ENCODE assay signal across 15 cellular contexts in the genomic region with DNA sequence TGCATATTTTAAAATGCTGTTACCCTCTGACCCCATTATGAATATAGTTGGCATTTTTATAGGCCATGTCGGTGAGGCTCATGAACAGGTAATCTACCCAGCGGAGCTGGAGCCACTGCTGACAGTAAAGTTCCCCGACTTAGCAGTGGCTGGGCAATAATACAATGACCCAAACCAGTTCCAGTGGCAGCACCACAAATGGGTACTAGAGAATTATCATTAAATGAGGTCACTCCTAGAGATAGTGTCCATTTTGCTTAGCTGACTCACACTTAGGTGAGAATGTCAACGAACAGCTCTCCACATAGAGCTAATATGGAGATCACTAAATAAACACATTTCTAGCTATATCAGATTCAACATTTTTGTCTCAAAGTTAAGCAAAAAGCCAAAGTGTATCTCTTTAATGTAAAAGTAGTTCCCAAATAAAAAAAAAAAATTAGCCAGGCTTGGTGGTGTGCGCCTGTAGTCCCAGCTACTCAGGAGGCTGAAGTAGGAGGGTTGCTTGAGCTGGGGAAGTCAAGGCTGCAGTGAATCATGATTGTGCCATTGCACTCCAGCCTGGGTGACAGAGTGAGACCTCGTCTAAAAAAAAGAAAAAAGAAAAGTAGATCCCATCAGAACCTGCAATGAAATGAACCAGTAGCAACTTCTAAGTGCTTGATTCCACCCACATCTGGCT. TPM values are rescaled to one million over a fixed set of nuclear protein-coding genes. Genes with fewer than 3 reads are reported as not detected.
DNase-seq lines count a peak whose midpoint lies in the region; ATAC-seq and TF ChIP-seq lines count a peak whose summit lies in the region.
"Had no signal": no experiment of that assay in that cellular context is flagged by ENCODE, and none has a peak within 500 bp of the region (broad histone marks: within the 10 kb centered on the region; RNA-seq: fewer than 3 reads in every experiment).

No MANE protein-coding gene starts in this region.

- 61 to 66% (median 63%) methylated on average over 6 of the region's 6 CpGs for WGBS in adrenal gland, 4 donors

- H3K36me3 Mint-ChIP-seq in Caco-2 (ENCODE audit: insufficient read depth, unreplicated experiment): peaks cover 55% of the 10 kb centered on the region

- H3K4me1 ChIP-seq in Caco-2: peaks cover 32% of the 10 kb centered on the region
- peaks cover 25 to 33% of the 10 kb centered on the region in 2 donors for H3K4me1 ChIP-seq in adrenal gland (replicated peaks in 1 of 2)
- peaks cover 0 to 43% of the 10 kb centered on the region in 2 donors for H3K4me1 ChIP-seq in right atrium auricular region
- peaks cover 22% of the 10 kb centered on the region for H3K4me1 ChIP-seq in skeletal muscle satellite cell (ENCODE audit: control insufficient read depth, insufficient read depth, low read length)

- no peaks in the 10 kb centered on the region for H3K27me3 ChIP-seq in Caco-2 (replicated peaks; ENCODE audit: control insufficient read depth, insufficient read depth, low read length)
- H3K27me3 ChIP-seq in adrenal gland: no peaks in the 10 kb centered on the region
- no peaks in the 10 kb centered on the region for H3K27me3 ChIP-seq in right atrium auricular region
- H3K27me3 ChIP-seq in skeletal muscle satellite cell (ENCODE audit: control insufficient read depth, insufficient read depth, low read length): no peaks in the 10 kb centered on the region
- H3K27me3 ChIP-seq: breast epithelium had no signal

- no peak overlapping the region for H3K4me3 Mint-ChIP-seq in Caco-2 (ENCODE audit: unreplicated experiment)
- H3K4me3 Mint-ChIP-seq: activated B cell treated with CpG ODN at 0.5 μM for 24 hours had no signal

- no TSS peak for BruUV-seq in Caco-2 (replicated peaks; lab: Mats Ljungman, UMichigan)

- TF ChIP-seq CTCF in Caco-2 (IDR thresholded peaks at IDR 0.05; ENCODE audit: insufficient read depth in 1 of 2, low read depth in 1 of 2, low read length in 1 of 2, severe bottlenecking in 1 of 2, unreplicated experiment in 1 of 2) (no peak), adrenal gland (IDR thresholded peaks at IDR 0.05) (no peak), right atrium auricular region (IDR thresholded peaks at IDR 0.05) (no peak)

- H3K4me3 ChIP-seq in Caco-2 (ENCODE audit: low read depth, low read length) (no peak overlapping the region), adrenal gland (peak overlapping the region in 1 of 4 donors; percentile 9), right atrium auricular region (no peak overlapping the region), skeletal muscle satellite cell (ENCODE audit: low read length) (no peak overlapping the region)
- H3K4me3 ChIP-seq: breast epithelium, MG63 had no signal

- H3K9me3 ChIP-seq in Caco-2 (no peaks in the 10 kb centered on the region), adrenal gland (replicated peaks in 1 of 3) (no peaks in the 10 kb centered on the region), right atrium auricular region (no peaks in the 10 kb centered on the region), skeletal muscle satellite cell (replicated peaks; ENCODE audit: low read length) (no peaks in the 10 kb centered on the region)
- H3K9me3 ChIP-seq: breast epithelium, MG63 had no signal

- peak overlapping the region; percentile 51 for H3K4me2 ChIP-seq in skeletal muscle satellite cell (ENCODE audit: low read length)

- CTCF ChIA-PET in Caco-2 (lab: Charles Lee): no interaction called here

- H3K4me1 Mint-ChIP-seq in Caco-2 (ENCODE audit: low read depth, unreplicated experiment): peaks cover 47% of the 10 kb centered on the region

- no peak overlapping the region for H3K9ac ChIP-seq in skeletal muscle satellite cell (ENCODE audit: low read depth, low read length)

- no peak for DNase-seq in Caco-2
- DNase-seq in adrenal gland: peak; percentile 34 to 65 (median 55)
- no peak for DNase-seq in right atrium auricular region (ENCODE audit: low spot score)
- DNase-seq in NK-92 (lab: John Stamatoyannopoulos, UW; ENCODE audit: unreplicated experiment): no peak
- no peak for DNase-seq in glomerular visceral epithelial cell (ENCODE audit: extremely low spot score)
- no peak for DNase-seq in AG20443 (ENCODE audit: low spot score)
- DNase-seq: activated B cell treated with CpG ODN at 0.5 μM for 24 hours; islet precursor cell; MG63; NCI-H1694 treated with DMSO at 0.1 percent for 48 hours; NCI-H524 treated with DMSO at 0.1 percent for 48 hours; stimulated activated CD4-positive, alpha-beta T cell treated with anti-CD3 and anti-CD28 coated beads, Interleukin-1b, Interleukin-23, amount 100 ng/mL, for 48 hours had no signal

- H3K9me3 Mint-ChIP-seq in Caco-2 (ENCODE audit: unreplicated experiment): no peaks in the 10 kb centered on the region
- H3K9me3 Mint-ChIP-seq: activated B cell treated with CpG ODN at 0.5 μM for 24 hours had no signal

- H3K27ac Mint-ChIP-seq in Caco-2 (ENCODE audit: unreplicated experiment): peak overlapping the region; percentile 30
- H3K27ac Mint-ChIP-seq: activated B cell treated with CpG ODN at 0.5 μM for 24 hours had no signal

- no peak for ATAC-seq in GM19397 (IDR thresholded peaks at IDR 0.05; ENCODE audit: unreplicated experiment)

- intact Hi-C loops in Caco-2 (cut with micrococcal nuclease; ENCODE audit: unreplicated experiment) (loop anchor here (10.0 kb wide), 1 partner anchor 355 kb away; no protein-coding TSS in a partner anchor), adrenal gland (cut with DNase I) (loop anchor here in 1 of 2 donors (10.0 kb wide), 1 partner anchor 55 kb away; no protein-coding TSS in a partner anchor)

- H3K27me3 Mint-ChIP-seq in Caco-2 (ENCODE audit: insufficient read depth, unreplicated experiment): no peaks in the 10 kb centered on the region
- H3K27me3 Mint-ChIP-seq: activated B cell treated with CpG ODN at 0.5 μM for 24 hours had no signal

- POLR2A ChIA-PET in Caco-2 (lab: Charles Lee): no interaction called here

- TF ChIP-seq POLR2A in adrenal gland (IDR thresholded peaks at IDR 0.05): peak in 1 of 2 donors; percentile 23

- H3K27ac ChIP-seq in adrenal gland: peak overlapping the region; percentile 58 to 79 (median 72)
- H3K27ac ChIP-seq in right atrium auricular region: peak overlapping the region; percentile 64 to 86

- 0 out of 2 replicates have a peak, but pooled peaks cover 3% of the 10 kb centered on the region for H3K36me3 ChIP-seq in Caco-2 (ENCODE audit: control insufficient read depth, insufficient read depth, low read length)
- no peaks in the 10 kb centered on the region for H3K36me3 ChIP-seq in adrenal gland (replicated peaks in 1 of 2)
- no peaks in the 10 kb centered on the region for H3K36me3 ChIP-seq in right atrium auricular region
- H3K36me3 ChIP-seq in skeletal muscle satellite cell (ENCODE audit: insufficient read depth, low read length): no peaks in the 10 kb centered on the region
- H3K36me3 ChIP-seq: breast epithelium, MG63 had no signal

RNA-seq across cellular contexts. Expression of gene MYO1D, which starts 7.4 kb away (rescaled TPM):
- total RNA-seq in Caco-2 (2022): 193 and 206 TPM in 2 replicates
- total RNA-seq in adrenal gland: 100 to 1,000 TPM in 1 of 8 donors, 10 to 100 TPM in 7; 41.6 to 103 (median 70.6) TPM
- 10 to 100 TPM; 13.6 to 55.5 (median 45.1) TPM for polyA plus RNA-seq in adrenal gland
- 10 to 100 TPM; 21.9 to 25.1 TPM for total RNA-seq in right atrium auricular region
- 5.8 and 14.6 TPM in 2 replicates for total RNA-seq in skeletal muscle satellite cell (2012; rRNA removed)

RNA-seq across cellular contexts. Expression of gene TMEM98, which starts 58.5 kb away (rescaled TPM):
- total RNA-seq in Caco-2 (2022): 189 and 229 TPM in 2 replicates
- 100 to 1,000 TPM in 3 of 8 donors, 10 to 100 TPM in 5; 31.0 to 167 (median 87.7) TPM for total RNA-seq in adrenal gland
- polyA plus RNA-seq in adrenal gland: 10 to 100 TPM; 19.5 to 37.2 (median 30.5) TPM
- 100 to 1,000 TPM in 1 of 2 donors, 10 to 100 TPM in 1; 43.0 to 117 TPM for total RNA-seq in right atrium auricular region
- total RNA-seq in skeletal muscle satellite cell (2012; rRNA removed): 16.2 and 52.9 TPM in 2 replicates
- total RNA-seq: activated B cell treated with CpG ODN at 0.5 μM for 24 hours had no signal

Comparison
In these comparisons a context has a peak if more than half of its experiments do, and no peak if none do; other contexts are left out.
1. DNase-seq: peak in adrenal gland (7 of 7); none in Caco-2 (0 of 2), right atrium auricular region (single experiment), NK-92 (single experiment), glomerular visceral epithelial cell (single experiment) and AG20443 (single experiment).